ENCODE assay signal across 20 cellular contexts in genomic region chr9:37988041-37988440, GRCh38.
DNase-seq lines count a peak whose midpoint lies in the region; ATAC-seq lines count a peak whose summit lies in the region.
"Had no signal": no experiment of that assay in that cellular context is flagged by ENCODE, and none has a peak within 500 bp of the region (broad histone marks: within the 10 kb centered on the region; RNA-seq: fewer than 3 reads in every experiment).

No MANE protein-coding gene starts in this region.

- H3K4me3 Mint-ChIP-seq in activated T-cell treated with anti-CD3 and anti-CD28 coated beads, Interleukin-2, amount 50 U/mL, for 4 hours = no peak overlapping the region

- peaks cover 1% of the 10 kb centered on the region for H3K27me3 Mint-ChIP-seq in activated T-cell treated with anti-CD3 and anti-CD28 coated beads, Interleukin-2, amount 50 U/mL, for 4 hours (ENCODE audit: low read depth)

- H3K9me3 Mint-ChIP-seq in activated T-cell treated with anti-CD3 and anti-CD28 coated beads, Interleukin-2, amount 50 U/mL, for 4 hours = no peaks in the 10 kb centered on the region

- peaks cover 2% of the 10 kb centered on the region for H3K4me1 Mint-ChIP-seq in activated T-cell treated with anti-CD3 and anti-CD28 coated beads, Interleukin-2, amount 50 U/mL, for 4 hours (ENCODE audit: low read depth)

- DNase-seq in D341Med (ENCODE audit: low spot score) = peak; percentile 89
- peak; percentile 79 for DNase-seq in NCI-H1694 treated with DMSO at 0.1 percent for 48 hours (lab: John Stamatoyannopoulos, UW)
- no peak for DNase-seq in left lobe of liver (ENCODE audit: low spot score)
- DNase-seq in Ammon's horn (ENCODE audit: low spot score) = no peak
- no peak for DNase-seq in activated T-cell treated with anti-CD3 and anti-CD28 coated beads, Interleukin-2, amount 50 U/mL, for 4 hours
- DNase-seq: activated gamma-delta T cell; colonic mucosa; foreskin keratinocyte; GDM1; NCI-H1048; NCI-H2227 treated with DMSO at 0.1 percent for 48 hours; occipital lobe; SIG-M5; sigmoid colon; stimulated activated CD4-positive, alpha-beta T cell treated with anti-CD3 and anti-CD28 coated beads, Interleukin-2, amount 100 ng/mL, for 24 hours; T-helper 9 cell had no signal

- H3K27ac ChIP-seq in angular gyrus (ENCODE audit: low read depth, low read length) = peak overlapping the region; percentile 93
- H3K27ac ChIP-seq: ascending aorta, colonic mucosa, foreskin keratinocyte, sigmoid colon had no signal

- H3K36me3 Mint-ChIP-seq in activated T-cell treated with anti-CD3 and anti-CD28 coated beads, Interleukin-2, amount 50 U/mL, for 4 hours (ENCODE audit: insufficient read depth) = no peaks in the 10 kb centered on the region

- ATAC-seq in left lobe of liver (peak; percentile 70), GM21381 (IDR thresholded peaks at IDR 0.05; ENCODE audit: unreplicated experiment) (no peak), GM18873 (IDR thresholded peaks at IDR 0.05; ENCODE audit: low FRiP score, unreplicated experiment) (no peak)
- no peak for ATAC-seq in activated T-cell treated with anti-CD3 and anti-CD28 coated beads, Interleukin-2, amount 50 U/mL, for 4 hours
- ATAC-seq: foreskin keratinocyte had no signal

Comparison
In these comparisons a context has a peak if more than half of its experiments do, and no peak if none do; other contexts are left out.
1. DNase-seq: peak in D341Med (single experiment) and NCI-H1694 treated with DMSO at 0.1 percent for 48 hours (single experiment); none in left lobe of liver (single experiment), Ammon's horn (single experiment) and activated T-cell treated with anti-CD3 and anti-CD28 coated beads, Interleukin-2, amount 50 U/mL, for 4 hours (single experiment).